ENCODE assay signal across 19 cellular contexts in genomic region chr17:8888704-8889302, GRCh38. TPM values are rescaled to one million over a fixed set of nuclear protein-coding genes. Genes with fewer than 3 reads are reported as not detected.
DNase-seq lines count a peak whose midpoint lies in the region; ATAC-seq and TF ChIP-seq lines count a peak whose summit lies in the region.
"Had no signal": no experiment of that assay in that cellular context is flagged by ENCODE, and none has a peak within 500 bp of the region (broad histone marks: within the 10 kb centered on the region; RNA-seq: fewer than 3 reads in every experiment).

No MANE protein-coding gene starts in this region.

- no peak overlapping the region for H3K4me3 Mint-ChIP-seq in naive thymus-derived CD8-positive, alpha-beta T cell

- TF ChIP-seq CTCF in 22Rv1 (IDR thresholded peaks at IDR 0.05) (peak; percentile 44), C4-2B (conservative IDR thresholded peaks at IDR 0.05) (peak; percentile 46), PC-3 (conservative IDR thresholded peaks at IDR 0.05; ENCODE audit: low read depth, low read length) (no peak)

- DNase-seq in PC-3 (no peak), foreskin melanocyte (no peak), 8988T (no peak), T-helper 2 cell (no peak)
- DNase-seq in naive thymus-derived CD8-positive, alpha-beta T cell: peak in 1 of 10 donors; percentile 28
- DNase-seq: DMS 273 treated with DMSO at 0.1 percent for 48 hours, GDM1, MV-4-11, NCI-H1930, NCI-H69, RPMI8226, SW 1271 had no signal

- H3K9ac ChIP-seq in PC-3 (ENCODE audit: low read length): no peak overlapping the region
- H3K9ac ChIP-seq: BLaER1 had no signal

- peak overlapping the region in 6 of 10 donors; percentile 6 to 77 (median 48) for H3K27ac Mint-ChIP-seq in naive thymus-derived CD8-positive, alpha-beta T cell

- CTCF ChIA-PET in PC-3 (lab: Charles Lee): interaction anchor here (0.6 kb wide), 2 partner anchors 109 to 650 kb away, joined by 3 read pairs; no protein-coding TSS in a partner anchor

- no peaks in the 10 kb centered on the region for H4K20me1 ChIP-seq in PC-3 (ENCODE audit: low read length)
- H4K20me1 ChIP-seq: BLaER1 had no signal

- intact Hi-C loops in PC-3 (cut with micrococcal nuclease): no loop called here

- POLR2A ChIA-PET in PC-3 (lab: Charles Lee; ENCODE audit: unreplicated experiment): no interaction called here
- POLR2A ChIA-PET in naive thymus-derived CD8-positive, alpha-beta T cell (lab: Charles Lee): interaction anchor here (0.6 to 1.1 kb wide), 3 partner anchors 11 to 199 kb away, joined by 3 read pairs; no protein-coding TSS in a partner anchor

- H3K9me3 Mint-ChIP-seq in naive thymus-derived CD8-positive, alpha-beta T cell: no peaks in the 10 kb centered on the region

- no peaks in the 10 kb centered on the region for H3K27me3 ChIP-seq in PC-3 (ENCODE audit: low read length)
- H3K27me3 ChIP-seq: BLaER1, SJCRH30 had no signal

- H3K36me3 Mint-ChIP-seq in naive thymus-derived CD8-positive, alpha-beta T cell: peaks cover 3 to 65% (median 10%) of the 10 kb centered on the region in 3 donors

- H3K27ac ChIP-seq in 22Rv1: no peak overlapping the region
- no peak overlapping the region for H3K27ac ChIP-seq in C4-2B
- H3K27ac ChIP-seq in PC-3 (ENCODE audit: low read length): no peak overlapping the region
- H3K27ac ChIP-seq: BLaER1, SJCRH30 had no signal

- no peaks in the 10 kb centered on the region for H3F3A ChIP-seq in PC-3 (ENCODE audit: low read length, unreplicated experiment)

- ATAC-seq in PC-3: no peak
- ATAC-seq in naive thymus-derived CD8-positive, alpha-beta T cell: no peak
- ATAC-seq: GM12878 had no signal

- H2AFZ ChIP-seq in PC-3 (ENCODE audit: low read length): 0 out of 2 replicates have a peak overlapping the region, but pooled peaks have one; percentile 38

- H3K4me1 ChIP-seq in PC-3 (ENCODE audit: insufficient read depth, low read length): no peaks in the 10 kb centered on the region
- H3K4me1 ChIP-seq: SJCRH30 had no signal

- no peak overlapping the region for H3K4me3 ChIP-seq in PC-3 (ENCODE audit: low read length)
- H3K4me3 ChIP-seq: BLaER1, GM12878, SJCRH30 had no signal

- H3K9me3 ChIP-seq in PC-3 (ENCODE audit: low read length): no peaks in the 10 kb centered on the region
- H3K9me3 ChIP-seq: BLaER1, SJCRH30 had no signal

- BruUV-seq in PC-3 (replicated peaks; lab: Mats Ljungman, UMichigan): no TSS peak

- no peaks in the 10 kb centered on the region for H3K36me3 ChIP-seq in PC-3 (ENCODE audit: low read depth, low read length)
- H3K36me3 ChIP-seq: SJCRH30 had no signal

- no peak overlapping the region for H3K4me2 ChIP-seq in PC-3 (ENCODE audit: low read length)
- H3K4me2 ChIP-seq: BLaER1 had no signal

- H3K27me3 Mint-ChIP-seq in naive thymus-derived CD8-positive, alpha-beta T cell: no peaks in the 10 kb centered on the region

- peaks cover 3 to 20% (median 10%) of the 10 kb centered on the region in 4 donors for H3K4me1 Mint-ChIP-seq in naive thymus-derived CD8-positive, alpha-beta T cell

- H3K79me2 ChIP-seq in PC-3 (ENCODE audit: low read length): no peaks in the 10 kb centered on the region

- H3K9me2 ChIP-seq in PC-3 (replicated peaks; ENCODE audit: low read length): no peaks in the 10 kb centered on the region

RNA-seq across cellular contexts. Expression of gene PIK3R6, which starts 21.3 kb away (rescaled TPM):
- total RNA-seq in PC-3 (2014; rRNA removed): not detected in 2 replicates
- total RNA-seq in naive thymus-derived CD8-positive, alpha-beta T cell: under 1 TPM; 0.42 to 0.44 TPM
- under 1 TPM in 1 of 3 donors, not detected in 2; 0.47 TPM for polyA plus RNA-seq in naive thymus-derived CD8-positive, alpha-beta T cell
- total RNA-seq: HT1080, OCI-LY7, SJCRH30 had no signal
